ENCODE assay signal across 8 cellular contexts in the genomic region with DNA sequence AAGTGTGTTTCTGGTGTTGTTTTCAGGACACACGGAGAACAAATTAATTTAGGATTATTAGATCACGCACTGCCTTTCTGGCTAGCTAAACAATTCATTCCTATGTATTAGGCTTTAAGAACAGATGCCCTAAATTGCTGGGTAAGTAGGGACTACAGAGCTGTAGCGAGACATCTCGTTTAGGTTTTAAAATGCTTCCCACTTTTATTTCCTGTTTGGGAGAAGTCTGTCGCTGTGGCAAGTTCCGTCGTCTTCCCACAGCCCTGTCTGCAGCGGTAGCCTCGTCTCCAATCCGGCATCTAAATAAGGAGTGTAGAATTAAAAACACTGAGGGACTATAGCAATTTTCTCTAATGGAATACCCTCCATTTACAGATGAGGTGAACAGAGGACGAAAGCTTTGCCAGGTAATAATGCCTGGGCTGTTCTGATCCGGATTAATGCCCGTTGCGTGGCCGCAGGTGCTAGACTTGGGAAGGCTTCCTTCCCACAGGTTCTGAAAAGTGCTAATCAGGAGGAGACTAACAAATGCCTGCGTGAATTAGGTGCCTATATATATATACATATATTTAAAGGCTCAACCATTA. TPM values are rescaled to one million over a fixed set of nuclear protein-coding genes. Genes with fewer than 3 reads are reported as not detected.
DNase-seq lines count a peak whose midpoint lies in the region; TF ChIP-seq lines count a peak whose summit lies in the region.

No MANE protein-coding gene starts in this region.

- H3K27me3 ChIP-seq in ovary: no peaks in the 10 kb centered on the region

- no peak overlapping the region for H3K27ac ChIP-seq in ovary

- WGBS in ovary, 3 donors: 29 to 42% (median 34%) methylated on average over 16 of the region's 16 CpGs

- TF ChIP-seq POLR2A in ovary (IDR thresholded peaks at IDR 0.05): no peak
- TF ChIP-seq POLR2A in erythroblast (IDR thresholded peaks at IDR 0.05; ENCODE audit: low read length): no peak

- H3K9me3 ChIP-seq in ovary: no peaks in the 10 kb centered on the region

- TF ChIP-seq CTCF in ovary (IDR thresholded peaks at IDR 0.05): no peak

- DNase-seq in DMS53 (lab: John Stamatoyannopoulos, UW) (peak; percentile 64), NCI-H146 (lab: John Stamatoyannopoulos, UW) (peak; percentile 37), dermis blood vessel endothelial cell (peak; percentile 5), ovary (no peak), GM19240 (ENCODE audit: insufficient read length, low spot score) (no peak), COLO668 (lab: John Stamatoyannopoulos, UW; ENCODE audit: unreplicated experiment) (no peak), erythroblast (lab: John Stamatoyannopoulos, UW) (no peak), putamen (ENCODE audit: low spot score) (no peak)

- intact Hi-C loops in ovary (cut with DNase I): no loop called here

- no peaks in the 10 kb centered on the region for H3K36me3 ChIP-seq in ovary

- H3K4me1 ChIP-seq in ovary (ENCODE audit: insufficient read depth): peaks cover 7% of the 10 kb centered on the region

- no peak for TF ChIP-seq EP300 in ovary (IDR thresholded peaks at IDR 0.05)

- peak overlapping the region; percentile 56 for H3K4me3 ChIP-seq in ovary

RNA-seq across cellular contexts. Expression of a gene that starts 1.3 kb away (rescaled TPM):
- 0.23 and 0.34 TPM in 2 replicates for total RNA-seq in dermis blood vessel endothelial cell
- total RNA-seq in ovary: 10 to 100 TPM in 1 of 7 donors, 1 to 10 TPM in 6; 2.5 to 10.3 (median 4.1) TPM
- polyA plus RNA-seq in ovary: 1 to 10 TPM; 1.5 to 2.6 TPM

Comparison
In these comparisons a context has a peak if more than half of its experiments do, and no peak if none do; other contexts are left out.
1. DNase-seq: peak in DMS53 (single experiment), NCI-H146 (single experiment) and dermis blood vessel endothelial cell (single experiment); none in ovary (0 of 5), GM19240 (single experiment), COLO668 (single experiment), erythroblast (0 of 2) and putamen (single experiment).